ENCODE assay signal across 1 cellular context in the genomic region with DNA sequence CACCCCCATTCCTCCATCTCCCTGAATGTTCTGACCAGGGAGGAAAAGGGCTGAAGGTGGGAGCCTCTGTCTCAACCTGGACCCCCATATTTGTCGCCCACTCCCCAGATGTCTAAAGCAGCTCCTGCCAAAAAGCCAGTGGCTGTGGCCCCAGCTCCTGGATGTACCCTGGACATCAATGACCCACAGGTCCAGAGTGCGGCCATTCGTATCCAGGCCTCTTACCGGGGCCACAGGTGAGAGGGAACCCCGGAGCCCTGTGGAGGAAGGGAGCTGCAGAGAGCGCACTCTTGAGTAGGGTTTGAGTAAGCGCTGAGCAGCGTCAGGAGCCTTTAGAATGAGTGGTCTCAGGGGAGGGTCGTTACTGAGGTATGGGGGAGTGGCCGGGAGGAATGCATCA.
A peak's percentile ranks its signal among the peaks of the same experiment; 100 is the strongest.
TF ChIP-seq lines count a peak whose summit lies in the region.

No MANE protein-coding gene starts in this region.

TF ChIP-seq in HepG2, 621 proteins besides CTCF, POLR2A, EP300 and RAD21:
- no peak for TF ChIP-seq ZNF570 (CRISPR knock-in tag; IDR thresholded peaks at IDR 0.05; ENCODE audit: borderline replicate concordance)
- no peak for TF ChIP-seq ZNF703 (CRISPR knock-in tag; IDR thresholded peaks at IDR 0.05; ENCODE audit: borderline replicate concordance)
- TF ChIP-seq, protein P1, sequence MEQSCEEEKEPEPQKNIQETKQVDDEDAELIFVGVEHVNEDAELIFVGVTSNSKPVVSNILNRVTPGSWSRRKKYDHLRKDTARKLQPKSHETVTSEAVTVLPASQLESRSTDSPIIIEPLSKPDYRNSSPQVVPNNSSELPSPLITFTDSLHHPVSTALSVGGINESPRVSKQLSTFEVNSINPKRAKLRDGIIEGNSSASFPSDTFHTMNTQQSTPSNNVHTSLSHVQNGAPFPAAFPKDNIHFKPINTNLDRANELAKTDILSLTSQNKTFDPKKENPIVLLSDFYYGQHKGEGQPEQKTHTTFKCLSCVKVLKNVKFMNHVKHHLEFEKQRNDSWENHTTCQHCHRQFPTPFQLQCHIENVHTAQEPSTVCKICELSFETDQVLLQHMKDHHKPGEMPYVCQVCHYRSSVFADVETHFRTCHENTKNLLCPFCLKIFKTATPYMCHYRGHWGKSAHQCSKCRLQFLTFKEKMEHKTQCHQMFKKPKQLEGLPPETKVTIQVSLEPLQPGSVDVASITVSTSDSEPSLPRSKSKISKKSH (CRISPR knock-in tag; IDR thresholded peaks at IDR 0.05; ENCODE audit: borderline replicate concordance), result 0 out of 2 replicates have a peak, but pooled peaks have one; percentile 12
- TF ChIP-seq ZNF337 (CRISPR knock-in tag; IDR thresholded peaks at IDR 0.05; ENCODE audit: borderline replicate concordance, low read depth), result no peak
- 0 out of 2 replicates have a peak, but pooled peaks have one; percentile 48 for TF ChIP-seq ZNF891 (CRISPR knock-in tag; IDR thresholded peaks at IDR 0.05)
- TF ChIP-seq NRL (CRISPR knock-in tag; IDR thresholded peaks at IDR 0.05; ENCODE audit: borderline replicate concordance), result 0 out of 2 replicates have a peak, but pooled peaks have one; percentile 22
